Comparison of ENCODE assay signal across 8 cellular contexts in the genomic region with DNA sequence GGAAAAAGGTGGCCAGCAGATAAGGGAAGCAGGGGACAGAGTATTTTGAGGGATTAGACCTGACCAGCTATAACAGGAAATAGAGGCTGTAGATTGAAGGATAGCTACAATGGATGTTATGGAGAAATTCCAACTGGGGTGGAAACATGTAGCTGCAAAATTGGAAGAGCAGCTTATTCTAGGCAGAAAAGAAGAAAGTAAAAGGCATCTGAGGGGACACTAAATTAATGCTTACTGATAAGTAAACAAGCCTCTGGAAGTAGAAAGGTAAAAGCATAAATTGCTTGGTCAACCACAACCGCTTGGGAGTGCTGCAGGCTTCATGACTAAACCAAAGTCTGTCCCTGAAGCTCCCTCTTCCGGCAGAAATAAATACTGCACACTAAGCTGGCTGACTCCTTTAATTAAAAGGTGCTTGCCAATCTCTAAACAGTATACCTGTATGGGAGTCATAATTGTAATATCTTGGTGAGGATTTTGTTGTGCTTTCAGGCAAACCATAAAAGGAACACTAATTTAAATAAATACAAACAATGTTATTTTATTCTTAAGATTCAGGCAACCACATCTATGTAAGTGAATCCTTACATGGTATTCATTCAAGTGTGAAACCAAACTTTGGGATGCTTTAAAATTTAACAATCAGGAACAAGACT. TPM values are rescaled to one million over a fixed set of nuclear protein-coding genes. Genes with fewer than 3 reads are reported as not detected.
DNase-seq lines count a peak whose midpoint lies in the region; ATAC-seq, FAIRE-seq and TF ChIP-seq lines count a peak whose summit lies in the region.

No MANE protein-coding gene starts in this region.

- H3K4me1 Mint-ChIP-seq in central memory CD8-positive, alpha-beta T cell = peaks cover 30% of the 10 kb centered on the region

- no peaks in the 10 kb centered on the region for H3K27me3 ChIP-seq in left lung

- no peak overlapping the region for H3K4me3 ChIP-seq in left lung

- H3K4me1 ChIP-seq in left lung = peaks cover 14 to 48% of the 10 kb centered on the region in 2 donors

- peaks cover 27% of the 10 kb centered on the region for H3K36me3 Mint-ChIP-seq in central memory CD8-positive, alpha-beta T cell (ENCODE audit: insufficient read depth)

- intact Hi-C loops in left lung (cut with DNase I) = no loop called here

- FAIRE-seq in TTC549 (lab: Jason Lieb, UNC) = peak; percentile 9

- peaks cover 0 to 19% of the 10 kb centered on the region in 2 donors for H3K36me3 ChIP-seq in left lung

- peak overlapping the region; percentile 66 for H3K27ac Mint-ChIP-seq in central memory CD8-positive, alpha-beta T cell (ENCODE audit: low read depth)

- TF ChIP-seq CTCF in left lung (IDR thresholded peaks at IDR 0.05) = peak; percentile 88 to 97

- H3K9me3 ChIP-seq in left lung = no peaks in the 10 kb centered on the region

- DNase-seq in central memory CD8-positive, alpha-beta T cell (ENCODE audit: low spot score in 2 of 2) = peak; percentile 87 to 88
- DNase-seq in left lung = peak in 1 of 2 donors; percentile 88
- DNase-seq in stimulated activated CD8-positive, alpha-beta memory T cell treated with anti-CD3 and anti-CD28 coated beads, Interleukin-12 subunit alpha, Interleukin-12 subunit beta, amount 100 ng/mL, for 1 hour (ENCODE audit: low read depth) = peak; percentile 84
- no peak for DNase-seq in SIG-M5 treated with dmso at 0.1 percent for 504 hours (lab: John Stamatoyannopoulos, UW; ENCODE audit: unreplicated experiment)
- no peak for DNase-seq in HPDE6-E6E7 (ENCODE audit: extremely low spot score)

- no peaks in the 10 kb centered on the region for H3K27me3 Mint-ChIP-seq in central memory CD8-positive, alpha-beta T cell

- H3K27ac ChIP-seq in left lung = no peak overlapping the region

- no peaks in the 10 kb centered on the region for H3K9me3 Mint-ChIP-seq in central memory CD8-positive, alpha-beta T cell

- peak; percentile 51 for ATAC-seq in GM18867 (IDR thresholded peaks at IDR 0.05; ENCODE audit: unreplicated experiment)
- peak; percentile 39 for ATAC-seq in HG03108 (IDR thresholded peaks at IDR 0.05; ENCODE audit: unreplicated experiment)
- ATAC-seq in central memory CD8-positive, alpha-beta T cell (replicated peaks; ENCODE audit: extremely low read depth, poor library complexity, severe bottlenecking) = peak; percentile 75
- peak; percentile 80 for ATAC-seq in left lung

- H3K4me3 Mint-ChIP-seq in central memory CD8-positive, alpha-beta T cell = no peak overlapping the region

RNA-seq across cellular contexts. Expression of a gene that starts 7.7 kb away (rescaled TPM):
- 1,000 to 10,000 TPM in 1 of 2 donors, 100 to 1,000 TPM in 1; 933 to 1,095 TPM for total RNA-seq in left lung

RNA-seq across cellular contexts. Expression of a gene that starts 43.1 kb away (rescaled TPM):
- 10 to 100 TPM; 23.5 to 36.5 TPM for total RNA-seq in left lung

Comparison
In these comparisons a context has a peak if more than half of its experiments do, and no peak if none do; other contexts are left out.
1. DNase-seq: peak in central memory CD8-positive, alpha-beta T cell (2 of 2) and stimulated activated CD8-positive, alpha-beta memory T cell treated with anti-CD3 and anti-CD28 coated beads, Interleukin-12 subunit alpha, Interleukin-12 subunit beta, amount 100 ng/mL, for 1 hour (single experiment); none in SIG-M5 treated with dmso at 0.1 percent for 504 hours (single experiment) and HPDE6-E6E7 (single experiment).
2. Peak in every context shown above with its lines, with median percentiles within 50 percentile points of each other: ATAC-seq.